Comparison of ENCODE assay signal across 3 cellular contexts in genomic region chr16:70149296-70149695, GRCh38. TPM values are rescaled to one million over a fixed set of nuclear protein-coding genes. Genes with fewer than 3 reads are reported as not detected.
"Had no signal": no experiment of that assay in that cellular context is flagged by ENCODE, and none has a peak within 500 bp of the region (broad histone marks: within the 10 kb centered on the region; RNA-seq: fewer than 3 reads in every experiment).

No MANE protein-coding gene starts in this region.

RNA-seq across cellular contexts. Expression of gene CLEC18C, which starts 24.3 kb away (rescaled TPM):
- total RNA-seq: GM23338, H1, IMR-90 had no signal
